Comparison of ENCODE assay signal across 10 cellular contexts in genomic region chr4:125750827-125751466, GRCh38.
DNase-seq lines count a peak whose midpoint lies in the region; ATAC-seq and TF ChIP-seq lines count a peak whose summit lies in the region.
"Had no signal": no experiment of that assay in that cellular context is flagged by ENCODE, and none has a peak within 500 bp of the region (broad histone marks: within the 10 kb centered on the region; RNA-seq: fewer than 3 reads in every experiment).

No MANE protein-coding gene starts in this region.

- no peaks in the 10 kb centered on the region for H3K9me3 ChIP-seq in upper lobe of right lung

- DNase-seq in NCI-H2227 (lab: John Stamatoyannopoulos, UW; ENCODE audit: unreplicated experiment) (peak; percentile 19), NCI-H2227 treated with DMSO at 0.1 percent for 48 hours (lab: John Stamatoyannopoulos, UW) (no peak), astrocyte of the spinal cord (ENCODE audit: low read depth, low spot score) (peak; percentile 63), iris pigment epithelial cell (ENCODE audit: low read depth) (peak; percentile 57), upper lobe of right lung (no peak), SHP77 (lab: John Stamatoyannopoulos, UW) (no peak), dedifferentiated amniotic fluid mesenchymal stem cell (ENCODE audit: extremely low spot score) (no peak)
- DNase-seq: activated CD4-positive, alpha-beta T cell treated with anti-CD3 and anti-CD28 coated beads, Interleukin-2, amount 10 ng/mL, durations not matched to agents 24 days and 14 days; stimulated activated CD4-positive, alpha-beta T cell treated with anti-CD3 and anti-CD28 coated beads, Interleukin-12 subunit alpha, Interleukin-12 subunit beta, amount 100 ng/mL, for 4 hours had no signal

- intact Hi-C loops in upper lobe of right lung (cut with DNase I), result no loop called here

- no peak overlapping the region for H3K4me3 ChIP-seq in astrocyte of the spinal cord (ENCODE audit: low read depth, low read length)
- no peak overlapping the region for H3K4me3 ChIP-seq in upper lobe of right lung

- ATAC-seq in upper lobe of right lung (peak; percentile 34), HG02642 (IDR thresholded peaks at IDR 0.05; ENCODE audit: poor library complexity, unreplicated experiment) (no peak)

- no peaks in the 10 kb centered on the region for H3K4me1 ChIP-seq in upper lobe of right lung

- H3K27me3 ChIP-seq in upper lobe of right lung, result no peaks in the 10 kb centered on the region

- H3K36me3 ChIP-seq in upper lobe of right lung, result no peaks in the 10 kb centered on the region

- H3K27ac ChIP-seq in upper lobe of right lung, result no peak overlapping the region

- TF ChIP-seq CTCF in astrocyte of the spinal cord (IDR thresholded peaks at IDR 0.05; ENCODE audit: low read depth, low read length) (peak; percentile 59), upper lobe of right lung (IDR thresholded peaks at IDR 0.05) (peak; percentile 49)

- in situ Hi-C loops in astrocyte of the spinal cord (cut with HindIII; ENCODE audit: low sequenced_read_pairs), result no loop called here

Comparison
In these comparisons a context has a peak if more than half of its experiments do, and no peak if none do; other contexts are left out.
1. DNase-seq: peak in NCI-H2227 (single experiment), astrocyte of the spinal cord (single experiment) and iris pigment epithelial cell (single experiment); none in NCI-H2227 treated with DMSO at 0.1 percent for 48 hours (single experiment), upper lobe of right lung (single experiment), SHP77 (0 of 2) and dedifferentiated amniotic fluid mesenchymal stem cell (single experiment).